27 cellular contexts compared by ENCODE assay signal in genomic region chr17:62840871-62841270, GRCh38. TPM values are rescaled to one million over a fixed set of nuclear protein-coding genes. Genes with fewer than 3 reads are reported as not detected.
DNase-seq lines count a peak whose midpoint lies in the region; ATAC-seq, FAIRE-seq and TF ChIP-seq lines count a peak whose summit lies in the region.
"Had no signal": no experiment of that assay in that cellular context is flagged by ENCODE, and none has a peak within 500 bp of the region (broad histone marks: within the 10 kb centered on the region; RNA-seq: fewer than 3 reads in every experiment).

No MANE protein-coding gene starts in this region.

- intact Hi-C loops in heart right ventricle (cut with DNase I) (no loop called here), esophagus muscularis mucosa (cut with DNase I) (no loop called here), sigmoid colon (cut with DNase I) (no loop called here)

- TF ChIP-seq POLR2A in esophagus muscularis mucosa (IDR thresholded peaks at IDR 0.05; ENCODE audit: low read depth) = no peak
- TF ChIP-seq POLR2A in sigmoid colon (IDR thresholded peaks at IDR 0.05) = no peak

- no peak for TF ChIP-seq EP300 in esophagus muscularis mucosa (IDR thresholded peaks at IDR 0.05)
- no peak for TF ChIP-seq EP300 in sigmoid colon (IDR thresholded peaks at IDR 0.05)

- H3K9me3 ChIP-seq in right atrium auricular region (no peaks in the 10 kb centered on the region), heart right ventricle (peaks cover 0 to 21% (median 0%) of the 10 kb centered on the region in 11 donors), esophagus muscularis mucosa (peaks cover 0 to 9% (median 3%) of the 10 kb centered on the region in 4 donors), sigmoid colon (no peaks in the 10 kb centered on the region)
- H3K9me3 ChIP-seq: A549, BE2C had no signal

- DNase-seq in right atrium auricular region (ENCODE audit: low spot score) (peak; percentile 46), heart right ventricle (no peak), esophagus muscularis mucosa (ENCODE audit: extremely low spot score) (peak; percentile 77), urothelium cell line (ENCODE audit: low spot score) (no peak), sigmoid colon (no peak), globus pallidus (ENCODE audit: low spot score) (no peak), NCI-H1930 (lab: John Stamatoyannopoulos, UW) (no peak)
- DNase-seq: 8988T; ACHN; AML-193; BE2C; CD4-positive, alpha-beta T cell; CD8-positive, alpha-beta memory T cell; DMS 273 treated with DMSO at 0.1 percent for 48 hours; DMS79; EL; GDM1; GM23248; H9 had no signal

- H3K36me3 ChIP-seq in right atrium auricular region (no peaks in the 10 kb centered on the region), heart right ventricle (no peaks in the 10 kb centered on the region), esophagus muscularis mucosa (no peaks in the 10 kb centered on the region), sigmoid colon (no peaks in the 10 kb centered on the region)
- H3K36me3 ChIP-seq: BE2C; BLaER1 treated with 17β-estradiol and CSF1 and Interleukin-3, amounts not matched to agents 10 nM and 100 nM had no signal

- H3K4me1 ChIP-seq in right atrium auricular region (no peaks in the 10 kb centered on the region), heart right ventricle (no peaks in the 10 kb centered on the region), esophagus muscularis mucosa (no peaks in the 10 kb centered on the region), sigmoid colon (no peaks in the 10 kb centered on the region)
- H3K4me1 ChIP-seq: A549; BE2C; BLaER1 treated with 17β-estradiol and CSF1 and Interleukin-3, amounts not matched to agents 10 nM and 100 nM had no signal

- FAIRE-seq in urothelium cell line (lab: Jason Lieb, UNC) = peak; percentile 74
- FAIRE-seq: D721Med, GM19239, H1 had no signal

- H3K4me3 ChIP-seq in right atrium auricular region (no peak overlapping the region), heart right ventricle (no peak overlapping the region), esophagus muscularis mucosa (no peak overlapping the region), sigmoid colon (no peak overlapping the region)
- H3K4me3 ChIP-seq: A549; BLaER1 treated with 17β-estradiol and CSF1 and Interleukin-3, amounts not matched to agents 10 nM and 100 nM; GM12878; GM23248 had no signal

- ATAC-seq in heart right ventricle = no peak
- ATAC-seq: A549, GM12878, HCT116 had no signal

- no peak overlapping the region for H3K27ac ChIP-seq in right atrium auricular region
- H3K27ac ChIP-seq in heart right ventricle = no peak overlapping the region
- no peak overlapping the region for H3K27ac ChIP-seq in esophagus muscularis mucosa (replicated peaks in 1 of 4)
- no peak overlapping the region for H3K27ac ChIP-seq in sigmoid colon
- H3K27ac ChIP-seq: A549; BLaER1 treated with 17β-estradiol and CSF1 and Interleukin-3, amounts not matched to agents 10 nM and 100 nM; GM23248 had no signal

- TF ChIP-seq CTCF in right atrium auricular region (IDR thresholded peaks at IDR 0.05) (no peak), heart right ventricle (IDR thresholded peaks at IDR 0.05) (no peak), esophagus muscularis mucosa (IDR thresholded peaks at IDR 0.05) (no peak), sigmoid colon (IDR thresholded peaks at IDR 0.05) (no peak)

- 88 to 90% methylated on average over 4 of the region's 4 CpGs for WGBS in heart right ventricle, 2 donors
- 85% methylated on average over 4 of the region's 4 CpGs for WGBS in esophagus muscularis mucosa
- 81 to 87% methylated on average over 4 of the region's 4 CpGs for WGBS in sigmoid colon, 2 donors

- no peaks in the 10 kb centered on the region for H3K27me3 ChIP-seq in right atrium auricular region
- H3K27me3 ChIP-seq in heart right ventricle = no peaks in the 10 kb centered on the region
- no peaks in the 10 kb centered on the region for H3K27me3 ChIP-seq in esophagus muscularis mucosa
- no peaks in the 10 kb centered on the region for H3K27me3 ChIP-seq in sigmoid colon
- H3K27me3 ChIP-seq: BE2C; BLaER1 treated with 17β-estradiol and CSF1 and Interleukin-3, amounts not matched to agents 10 nM and 100 nM had no signal

RNA-seq across cellular contexts. Expression of gene MARCHF10, which starts 32.8 kb away (rescaled TPM):
- not detected for total RNA-seq in right atrium auricular region
- total RNA-seq in heart right ventricle = not detected
- polyA plus RNA-seq in heart right ventricle = under 1 TPM in 1 of 2 donors, not detected in 1; 0.04 TPM
- total RNA-seq in esophagus muscularis mucosa = under 1 TPM in 3 of 4 donors, not detected in 1; 0.33 to 0.52 (median 0.42) TPM
- total RNA-seq in sigmoid colon = 1 to 10 TPM in 2 of 4 donors, under 1 TPM in 2; 0.27 to 2.1 (median 1.0) TPM
- under 1 TPM in 1 of 3 donors, not detected in 2; 0.09 TPM for polyA plus RNA-seq in sigmoid colon
- total RNA-seq: CD4-positive, alpha-beta T cell; CD8-positive, alpha-beta memory T cell; H9 had no signal
- polyA plus RNA-seq: CD14-positive monocyte had no signal

Comparison
In these comparisons a context has a peak if more than half of its experiments do, and no peak if none do; other contexts are left out.
1. DNase-seq: peak in right atrium auricular region (single experiment) and esophagus muscularis mucosa (single experiment); none in heart right ventricle (0 of 2), urothelium cell line (single experiment), sigmoid colon (single experiment), globus pallidus (single experiment) and NCI-H1930 (0 of 2).